Comparison of ENCODE assay signal across 8 cellular contexts in genomic region chr19:17703823-17704463, GRCh38. TPM values are rescaled to one million over a fixed set of nuclear protein-coding genes. Genes with fewer than 3 reads are reported as not detected.
A peak's percentile ranks its signal among the peaks of the same experiment; 100 is the strongest.
DNase-seq lines count a peak whose midpoint lies in the region; ATAC-seq and TF ChIP-seq lines count a peak whose summit lies in the region.

No MANE protein-coding gene starts in this region.

- H3K27ac ChIP-seq in ascending aorta: no peak overlapping the region

- no peaks in the 10 kb centered on the region for H3K4me1 ChIP-seq in ascending aorta

- ATAC-seq in HG03342 (IDR thresholded peaks at IDR 0.05; ENCODE audit: unreplicated experiment): no peak

- no peak overlapping the region for H3K4me3 ChIP-seq in ascending aorta

- TF ChIP-seq CTCF in ascending aorta (IDR thresholded peaks at IDR 0.05): peak; percentile 59 to 65 (median 63)

- DNase-seq in DMS 273 (lab: John Stamatoyannopoulos, UW; ENCODE audit: unreplicated experiment) (peak; percentile 71), DMS 273 treated with DMSO at 0.1 percent for 48 hours (lab: John Stamatoyannopoulos, UW) (no peak), T-helper 2 cell (peak; percentile 46 to 72 (median 61)), ascending aorta (ENCODE audit: low spot score in 2 of 2) (no peak), iPS-NIHi11 (ENCODE audit: low spot score) (peak; percentile 72), HT-29 (ENCODE audit: low spot score) (no peak)
- DNase-seq in stimulated activated CD4-positive, alpha-beta T cell treated with anti-CD3 and anti-CD28 coated beads, Interleukin-2, amount 100 ng/mL, for 4 hours (ENCODE audit: low read depth): peak; percentile 39

- no peaks in the 10 kb centered on the region for H3K27me3 ChIP-seq in ascending aorta

- H3K36me3 ChIP-seq in ascending aorta: no peaks in the 10 kb centered on the region

- intact Hi-C loops in ascending aorta (cut with DNase I): loop anchor here (1.0 kb wide), 1 partner anchor 62 kb away; no protein-coding TSS in a partner anchor

- H3K9me3 ChIP-seq in ascending aorta: no peaks in the 10 kb centered on the region

RNA-seq across cellular contexts. Expression of gene MAP1S, which starts 15.3 kb away (rescaled TPM):
- total RNA-seq in ascending aorta: 111 TPM
- total RNA-seq in HT-29 (2014; rRNA removed; shearing (Covaris generic)): 21.8 and 21.9 TPM in 2 replicates

RNA-seq across cellular contexts. Expression of gene UNC13A, which starts 15.8 kb away (rescaled TPM):
- 2.2 TPM for total RNA-seq in ascending aorta
- 0.03 and 0.05 TPM in 2 replicates for total RNA-seq in HT-29 (2014; rRNA removed; shearing (Covaris generic))

RNA-seq across cellular contexts. Expression of gene FCHO1, which starts 47.3 kb away (rescaled TPM):
- total RNA-seq in ascending aorta: not detected
- 0.42 and 1.2 TPM in 2 replicates for total RNA-seq in HT-29 (2014; rRNA removed; shearing (Covaris generic))

Comparison
In these comparisons a context has a peak if more than half of its experiments do, and no peak if none do; other contexts are left out.
1. DNase-seq: peak in DMS 273 (single experiment), T-helper 2 cell (5 of 5), iPS-NIHi11 (single experiment) and stimulated activated CD4-positive, alpha-beta T cell treated with anti-CD3 and anti-CD28 coated beads, Interleukin-2, amount 100 ng/mL, for 4 hours (single experiment); none in DMS 273 treated with DMSO at 0.1 percent for 48 hours (single experiment), ascending aorta (0 of 2) and HT-29 (single experiment).